17 cellular contexts compared by ENCODE assay signal in the genomic region with DNA sequence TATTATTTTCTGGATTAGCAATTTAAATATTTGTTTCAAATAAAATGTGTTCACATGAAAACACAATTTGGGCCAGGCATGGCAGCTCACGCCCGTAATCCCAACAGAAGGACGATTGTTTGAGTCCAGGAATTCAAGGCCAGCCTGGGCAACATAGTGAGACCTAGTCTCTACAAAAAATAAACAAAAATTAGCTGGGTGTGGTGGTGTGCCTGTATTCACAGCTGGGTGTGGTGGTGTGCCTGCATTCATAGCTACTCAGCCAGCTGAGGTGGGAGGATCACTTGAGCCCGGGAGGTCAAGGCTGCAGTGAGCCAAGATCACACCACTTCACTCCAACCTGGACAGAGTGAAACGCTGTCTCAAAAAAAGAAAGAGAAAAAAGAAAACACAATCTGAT. TPM values are rescaled to one million over a fixed set of nuclear protein-coding genes. Genes with fewer than 3 reads are reported as not detected.
A peak's percentile ranks its signal among the peaks of the same experiment; 100 is the strongest.
DNase-seq lines count a peak whose midpoint lies in the region; ATAC-seq and TF ChIP-seq lines count a peak whose summit lies in the region.
"Had no signal": no experiment of that assay in that cellular context is flagged by ENCODE, and none has a peak within 500 bp of the region (broad histone marks: within the 10 kb centered on the region; RNA-seq: fewer than 3 reads in every experiment).

No MANE protein-coding gene starts in this region.

- DNase-seq in Right ventricle myocardium superior (no peak), left ventricle myocardium inferior (no peak), colonic mucosa (peak; percentile 70), mesenchymal stem cell (no peak), transverse colon (peak; percentile 63)
- DNase-seq: 8988T; CD8-positive, alpha-beta T cell; DMS79 treated with DMSO at 0.1 percent for 48 hours; H7; Kasumi-1; NCI-H187; NCI-H446; NCI-H82; PC-9 had no signal

- in situ Hi-C loops in transverse colon (cut with MboI; ENCODE audit: low pct_ligation_motif_present in 1 of 4, low pct_unique_long_range_greater_than_20kb in 1 of 4, low sequenced_read_pairs in 3 of 4), result no loop called here

- H2BK12ac ChIP-seq in mesenchymal stem cell (ENCODE audit: low read length in 2 of 2), result no peak overlapping the region

- H3K36me3 ChIP-seq in left ventricle myocardium inferior, result peaks cover 23% of the 10 kb centered on the region
- no peaks in the 10 kb centered on the region for H3K36me3 ChIP-seq in colonic mucosa
- H3K36me3 ChIP-seq in mesenchymal stem cell (ENCODE audit: control insufficient read depth in 1 of 2, insufficient read depth in 2 of 2, low read depth in 1 of 2, low read length in 2 of 2), result peaks cover 7 to 41% of the 10 kb centered on the region in 2 experiments
- peaks cover 0 to 11% (median 4%) of the 10 kb centered on the region in 4 donors for H3K36me3 ChIP-seq in transverse colon

- no peak overlapping the region for H2AFZ ChIP-seq in mesenchymal stem cell (ENCODE audit: low read depth, low read length)
- H2AFZ ChIP-seq: PC-9 had no signal

- 81% methylated on average over 4 of the region's 5 CpGs for WGBS in mesenchymal stem cell
- WGBS in transverse colon (ENCODE audit: low coverage in 1 of 2), 2 donors, result 47 to 53% methylated on average over 4 to 5 of the region's 5 CpGs

- H3K23ac ChIP-seq in mesenchymal stem cell (ENCODE audit: low read length in 2 of 2), result no peak overlapping the region

- no peak overlapping the region for H2BK5ac ChIP-seq in mesenchymal stem cell (ENCODE audit: low read depth, low read length, poor library complexity, severe bottlenecking)

- H2BK15ac ChIP-seq in mesenchymal stem cell (ENCODE audit: low read depth, poor library complexity, severe bottlenecking), result no peak overlapping the region

- no peak overlapping the region for H3K14ac ChIP-seq in mesenchymal stem cell (ENCODE audit: low read length in 2 of 2)

- no peak for TF ChIP-seq CTCF in left ventricle myocardium inferior (IDR thresholded peaks at IDR 0.05; ENCODE audit: borderline replicate concordance)
- TF ChIP-seq CTCF in colonic mucosa (IDR thresholded peaks at IDR 0.05), result no peak
- no peak for TF ChIP-seq CTCF in transverse colon (IDR thresholded peaks at IDR 0.05)

- no peak overlapping the region for H4K91ac ChIP-seq in mesenchymal stem cell (ENCODE audit: low read length)

- no peak for TF ChIP-seq POLR2A in transverse colon (IDR thresholded peaks at IDR 0.05)

- H3K4me3 ChIP-seq in left ventricle myocardium inferior (no peak overlapping the region), colonic mucosa (no peak overlapping the region), mesenchymal stem cell (ENCODE audit: insufficient read depth in 1 of 2, low read depth in 1 of 2, low read length in 2 of 2) (no peak overlapping the region), transverse colon (no peak overlapping the region)
- H3K4me3 ChIP-seq: PC-9 had no signal

- H3K79me1 ChIP-seq in mesenchymal stem cell (replicated peaks; ENCODE audit: low read length, poor library complexity, severe bottlenecking), result peaks cover 17% of the 10 kb centered on the region

- intact Hi-C loops in Right ventricle myocardium superior (cut with DNase I), result no loop called here
- intact Hi-C loops in left ventricle myocardium inferior (cut with micrococcal nuclease), result no loop called here
- intact Hi-C loops in colonic mucosa (cut with DNase I), result no loop called here
- intact Hi-C loops in transverse colon (cut with DNase I; ENCODE audit: low total_unique reads), result no loop called here

- H3K4ac ChIP-seq in mesenchymal stem cell (ENCODE audit: low read depth in 1 of 2, low read length in 2 of 2), result no peak overlapping the region

- H3K27me3 ChIP-seq in left ventricle myocardium inferior (ENCODE audit: low read depth), result no peaks in the 10 kb centered on the region
- no peaks in the 10 kb centered on the region for H3K27me3 ChIP-seq in colonic mucosa
- no peaks in the 10 kb centered on the region for H3K27me3 ChIP-seq in mesenchymal stem cell (ENCODE audit: control insufficient read depth in 1 of 2, insufficient read depth in 1 of 2, low read length in 2 of 2)
- H3K27me3 ChIP-seq in transverse colon, result no peaks in the 10 kb centered on the region

- H3K4me2 ChIP-seq in mesenchymal stem cell (ENCODE audit: low read length, poor library complexity, severe bottlenecking), result no peak overlapping the region
- H3K4me2 ChIP-seq: PC-9 had no signal

- TF ChIP-seq EP300 in transverse colon (IDR thresholded peaks at IDR 0.05; ENCODE audit: low read depth), result no peak

- peak; percentile 65 for ATAC-seq in Right ventricle myocardium superior (ENCODE audit: poor library complexity)
- ATAC-seq in HG02798 (IDR thresholded peaks at IDR 0.05; ENCODE audit: poor library complexity, unreplicated experiment), result no peak
- ATAC-seq in GM18502 (IDR thresholded peaks at IDR 0.05; ENCODE audit: poor library complexity, unreplicated experiment), result no peak
- ATAC-seq in HG03280 (IDR thresholded peaks at IDR 0.05; ENCODE audit: unreplicated experiment), result no peak
- ATAC-seq: CD8-positive, alpha-beta T cell had no signal

- no peak overlapping the region for H2AK5ac ChIP-seq in mesenchymal stem cell (ENCODE audit: low read length, severe bottlenecking)

- H3K27ac ChIP-seq in left ventricle myocardium inferior (replicated peaks) (no peak overlapping the region), colonic mucosa (no peak overlapping the region), mesenchymal stem cell (ENCODE audit: low read length, poor library complexity, severe bottlenecking) (no peak overlapping the region), transverse colon (peak overlapping the region; percentile 27 to 69 (median 52))
- H3K27ac ChIP-seq: PC-9 had no signal

- H3K4me1 ChIP-seq in left ventricle myocardium inferior, result peaks cover 23% of the 10 kb centered on the region
- H3K4me1 ChIP-seq in colonic mucosa, result no peaks in the 10 kb centered on the region
- H3K4me1 ChIP-seq in mesenchymal stem cell (ENCODE audit: control insufficient read depth, insufficient read depth, low read depth, low read length), result peaks cover 1% of the 10 kb centered on the region
- peaks cover 0 to 11% (median 5%) of the 10 kb centered on the region in 4 donors for H3K4me1 ChIP-seq in transverse colon

- no peaks in the 10 kb centered on the region for H3K9me3 ChIP-seq in left ventricle myocardium inferior (replicated peaks)
- no peaks in the 10 kb centered on the region for H3K9me3 ChIP-seq in colonic mucosa
- H3K9me3 ChIP-seq in mesenchymal stem cell (ENCODE audit: control insufficient read depth, low read length), result no peaks in the 10 kb centered on the region
- H3K9me3 ChIP-seq in transverse colon, result no peaks in the 10 kb centered on the region

- no peak overlapping the region for H3K18ac ChIP-seq in mesenchymal stem cell (ENCODE audit: low read depth in 1 of 2, low read length in 2 of 2)

- no peak overlapping the region for H2BK120ac ChIP-seq in mesenchymal stem cell (ENCODE audit: low read depth, low read length)

- H4K8ac ChIP-seq in mesenchymal stem cell (ENCODE audit: low read length), result peak overlapping the region; percentile 41

- H3K9ac ChIP-seq in colonic mucosa (ENCODE audit: low read depth in 2 of 2, low read length in 2 of 2) (no peak overlapping the region), mesenchymal stem cell (ENCODE audit: low read length) (no peak overlapping the region)

RNA-seq across cellular contexts. Expression of gene KPNA3, which starts 46.4 kb away (rescaled TPM):
- total RNA-seq in Right ventricle myocardium superior (58.7 TPM), left ventricle myocardium inferior (60.0 TPM), colonic mucosa (10 to 100 TPM; 28.9 to 31.3 TPM), transverse colon (10 to 100 TPM; 23.1 to 29.2 (median 24.9) TPM)
- polyA plus RNA-seq in mesenchymal stem cell (2013, experiment 1 of 2), result 58.1 TPM
- 58.5 TPM for polyA plus RNA-seq in mesenchymal stem cell (2013, experiment 2 of 2)

RNA-seq across cellular contexts. Expression of gene EBPL, which starts 54.8 kb away (rescaled TPM):
- total RNA-seq in Right ventricle myocardium superior (5.5 TPM), left ventricle myocardium inferior (6.0 TPM), colonic mucosa (10 to 100 TPM; 50.0 to 77.6 TPM), transverse colon (10 to 100 TPM in 2 of 4 donors, 1 to 10 TPM in 2; 6.0 to 56.2 (median 16.4) TPM)
- 64.8 TPM for polyA plus RNA-seq in mesenchymal stem cell (2013, experiment 1 of 2)
- 66.7 TPM for polyA plus RNA-seq in mesenchymal stem cell (2013, experiment 2 of 2)

Comparison
In these comparisons a context has a peak if more than half of its experiments do, and no peak if none do; other contexts are left out.
1. DNase-seq: peak in colonic mucosa (single experiment) and transverse colon (single experiment); none in Right ventricle myocardium superior (single experiment), left ventricle myocardium inferior (single experiment) and mesenchymal stem cell (single experiment).
2. H3K27ac ChIP-seq: peak in transverse colon (4 of 4); none in left ventricle myocardium inferior (single experiment), colonic mucosa (single experiment) and mesenchymal stem cell (single experiment).